In the genomic region with DNA sequence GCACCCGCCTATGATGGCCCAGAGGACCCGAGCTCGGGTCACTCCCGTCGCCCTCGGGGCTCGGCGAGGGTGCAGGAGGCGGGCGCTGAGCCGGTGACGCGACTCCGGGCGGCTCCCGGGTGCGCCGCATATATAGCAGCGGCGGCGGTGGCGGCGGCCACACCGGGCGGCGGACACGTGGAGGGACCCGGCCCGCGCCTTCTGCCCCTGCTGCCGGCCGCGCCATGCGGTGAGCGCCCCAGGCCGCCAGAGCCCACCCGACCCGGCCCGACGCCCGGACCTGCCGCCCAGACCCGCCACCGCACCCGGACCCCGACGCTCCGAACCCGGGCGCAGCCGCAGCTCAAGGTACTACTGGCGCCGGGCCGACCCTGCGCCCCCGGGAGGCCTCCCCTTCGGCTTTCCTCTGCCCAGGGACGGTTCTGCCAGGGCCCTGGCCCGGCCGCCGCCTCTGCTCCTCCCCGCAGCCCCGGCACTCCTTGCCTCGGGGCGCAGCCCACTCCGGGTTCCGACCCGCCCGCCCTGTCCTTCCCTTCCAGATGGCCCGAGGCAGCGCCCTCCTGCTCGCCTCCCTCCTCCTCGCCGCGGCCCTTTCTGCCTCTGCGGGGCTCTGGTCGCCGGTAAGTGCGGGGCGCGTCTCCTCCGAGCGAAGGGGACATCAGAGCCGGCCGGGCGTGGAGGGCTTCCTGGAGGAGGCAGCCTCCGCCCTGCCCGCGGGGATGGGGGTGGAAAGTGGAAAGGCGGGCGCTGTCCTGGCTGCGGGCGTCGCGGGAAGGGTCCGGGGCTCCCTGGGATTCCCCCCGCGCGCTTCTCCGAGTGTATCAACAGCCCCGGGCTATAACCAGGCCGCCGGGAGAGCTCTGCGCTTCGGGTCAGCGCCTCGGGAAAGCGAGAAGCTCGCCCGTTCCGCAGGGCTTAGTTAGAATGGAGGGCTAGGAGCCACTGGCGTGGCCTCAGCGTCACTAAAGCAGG, we compare ENCODE assay signal across 10 cellular contexts. TPM values are rescaled to one million over a fixed set of nuclear protein-coding genes. Genes with fewer than 3 reads are reported as not detected.
A peak's percentile ranks its signal among the peaks of the same experiment; 100 is the strongest.
DNase-seq lines count a peak whose midpoint lies in the region; ATAC-seq and TF ChIP-seq lines count a peak whose summit lies in the region.
"Had no signal": no experiment of that assay in that cellular context is flagged by ENCODE, and none has a peak within 500 bp of the region (broad histone marks: within the 10 kb centered on the region; RNA-seq: fewer than 3 reads in every experiment).

A gene with protein sequence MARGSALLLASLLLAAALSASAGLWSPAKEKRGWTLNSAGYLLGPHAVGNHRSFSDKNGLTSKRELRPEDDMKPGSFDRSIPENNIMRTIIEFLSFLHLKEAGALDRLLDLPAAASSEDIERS (plus strand): TSS at position 160 of the 972 bp plus-strand sequence. CDS start 380 bp downstream, at position 540.

- no peak within 1 kb of the TSS for H3K27ac ChIP-seq in gastrocnemius medialis

- DNase-seq in NCI-H1417 (lab: John Stamatoyannopoulos, UW), result peak in 2 of 3 experiments; percentile 59 to 63
- DNase-seq in NCI-H1417 treated with DMSO at 0.1 percent for 48 hours (lab: John Stamatoyannopoulos, UW), result no peak
- DNase-seq in RPMI8226, result peak; percentile 50
- peak in 1 of 2 donors; percentile 54 for DNase-seq in foreskin fibroblast
- DNase-seq in gastrocnemius medialis, result no peak
- no peak for DNase-seq in SKM-1 (lab: John Stamatoyannopoulos, UW; ENCODE audit: unreplicated experiment)
- DNase-seq: AML-193 had no signal

- peaks cover 29 to 54% (median 39%) of the 10 kb centered on the region in 3 donors for H3K27me3 ChIP-seq in gastrocnemius medialis

- TF ChIP-seq CTCF in foreskin fibroblast (IDR thresholded peaks at IDR 0.05; ENCODE audit: low read depth, low read length) (no peak), gastrocnemius medialis (IDR thresholded peaks at IDR 0.05 in 4 of 5, conservative IDR thresholded peaks at IDR 0.05 in 1 of 5) (no peak)

- H3K36me3 ChIP-seq in gastrocnemius medialis, result no peaks in the 10 kb centered on the region

- H3K4me3 ChIP-seq in foreskin fibroblast (ENCODE audit: low read depth in 1 of 2, low read length in 2 of 2) (peak within 1 kb of the TSS; percentile 30 to 34), gastrocnemius medialis (peak within 1 kb of the TSS in 3 of 4 donors; percentile 27 to 43 (median 33))

- H3K9me3 ChIP-seq in gastrocnemius medialis, result no peaks in the 10 kb centered on the region

- no peak for ATAC-seq in gastrocnemius medialis
- no peak for ATAC-seq in HG03571 (IDR thresholded peaks at IDR 0.05; ENCODE audit: unreplicated experiment)
- no peak for ATAC-seq in GM21390 (IDR thresholded peaks at IDR 0.05; ENCODE audit: unreplicated experiment)

- H3K4me1 ChIP-seq in gastrocnemius medialis, result peaks cover 0 to 6% of the 10 kb centered on the region in 2 donors

- no peak for TF ChIP-seq POLR2A in gastrocnemius medialis (IDR thresholded peaks at IDR 0.05)

- in situ Hi-C loops in gastrocnemius medialis (cut with MboI; ENCODE audit: low sequenced_read_pairs in 4 of 4), result no loop called here

- intact Hi-C loops in gastrocnemius medialis (cut with DNase I; ENCODE audit: low total_unique reads), result no loop called here

RNA-seq across cellular contexts. Expression of the gene that starts here (rescaled TPM):
- total RNA-seq in gastrocnemius medialis, result not detected
- total RNA-seq: renal cortical epithelial cell had no signal

Comparison
In these comparisons a context has a peak if more than half of its experiments do, and no peak if none do; other contexts are left out.
1. DNase-seq: peak in NCI-H1417 (2 of 3) and RPMI8226 (single experiment); none in NCI-H1417 treated with DMSO at 0.1 percent for 48 hours (single experiment), gastrocnemius medialis (0 of 2) and SKM-1 (single experiment).